ENCODE assay signal across 24 cellular contexts in genomic region chr14:102935756-102936155, GRCh38. TPM values are rescaled to one million over a fixed set of nuclear protein-coding genes. Genes with fewer than 3 reads are reported as not detected.
"Had no signal": no experiment of that assay in that cellular context is flagged by ENCODE, and none has a peak within 500 bp of the region (broad histone marks: within the 10 kb centered on the region; RNA-seq: fewer than 3 reads in every experiment).

No MANE protein-coding gene starts in this region.

- DNase-seq: islet precursor cell; left ventricle myocardium inferior; midbrain; naive thymus-derived CD4-positive, alpha-beta T cell; pancreas; posterior cingulate gyrus; retina; sigmoid colon; small intestine; spleen; stimulated activated CD4-positive, alpha-beta T cell treated with anti-CD3 and anti-CD28 coated beads, Interleukin-4, amount 100 ng/mL, for 24 hours; stimulated activated naive CD4-positive, alpha-beta T cell; tibial artery; trophoblast cell; upper lobe of right lung had no signal

- H3K27ac Mint-ChIP-seq: natural killer cell treated with Interleukin-12 subunit alpha and Interleukin-12 subunit beta and Interleukin-15 and Interleukin-18, amount 100 ng/mL, for 72 hours; stimulated activated effector memory CD8-positive, alpha-beta T cell treated with anti-CD3 and anti-CD28 coated beads, Interleukin-12 subunit alpha, Interleukin-12 subunit beta, amount 100 ng/mL, for 72 hours; stimulated activated naive CD8-positive, alpha-beta T cell treated with anti-CD3 and anti-CD28 coated beads, Interleukin-15, Interleukin-2, amounts not matched to agents 100 ng/mL and 50 ng/mL, for 24 hours had no signal

- H3K9me3 ChIP-seq: left ventricle myocardium inferior, mucosa of descending colon, pancreas, prostate gland, sigmoid colon, spleen, suprapubic skin, thoracic aorta, tibial artery, upper lobe of right lung had no signal

- H3K27me3 Mint-ChIP-seq: stimulated activated naive CD8-positive, alpha-beta T cell treated with anti-CD3 and anti-CD28 coated beads, Interleukin-15, Interleukin-2, amounts not matched to agents 100 ng/mL and 50 ng/mL, for 24 hours had no signal

- H3K9me3 Mint-ChIP-seq: naive thymus-derived CD4-positive, alpha-beta T cell; natural killer cell treated with Interleukin-12 subunit alpha and Interleukin-12 subunit beta and Interleukin-15 and Interleukin-18, amount 100 ng/mL, for 72 hours; stimulated activated effector memory CD8-positive, alpha-beta T cell treated with anti-CD3 and anti-CD28 coated beads, Interleukin-12 subunit alpha, Interleukin-12 subunit beta, amount 100 ng/mL, for 72 hours; stimulated activated naive CD8-positive, alpha-beta T cell treated with anti-CD3 and anti-CD28 coated beads, Interleukin-15, Interleukin-2, amounts not matched to agents 100 ng/mL and 50 ng/mL, for 24 hours had no signal

- H3K27me3 ChIP-seq: pancreas, suprapubic skin, upper lobe of right lung had no signal

- H3K27ac ChIP-seq: left ventricle myocardium inferior, pancreas, prostate gland, sigmoid colon, spleen, suprapubic skin, thoracic aorta, tibial artery, upper lobe of right lung had no signal

- H3K4me1 Mint-ChIP-seq: stimulated activated effector memory CD8-positive, alpha-beta T cell treated with anti-CD3 and anti-CD28 coated beads, Interleukin-12 subunit alpha, Interleukin-12 subunit beta, amount 100 ng/mL, for 72 hours had no signal

- ATAC-seq: mucosa of descending colon; naive thymus-derived CD4-positive, alpha-beta T cell; natural killer cell treated with Interleukin-12 subunit alpha and Interleukin-12 subunit beta and Interleukin-15 and Interleukin-18, amount 100 ng/mL, for 72 hours; pancreas; right cardiac atrium; stimulated activated effector memory CD8-positive, alpha-beta T cell treated with anti-CD3 and anti-CD28 coated beads, Interleukin-12 subunit alpha, Interleukin-12 subunit beta, amount 100 ng/mL, for 72 hours; upper lobe of right lung had no signal

- H3K4me3 Mint-ChIP-seq: naive thymus-derived CD4-positive, alpha-beta T cell; natural killer cell treated with Interleukin-12 subunit alpha and Interleukin-12 subunit beta and Interleukin-15 and Interleukin-18, amount 100 ng/mL, for 72 hours; stimulated activated effector memory CD8-positive, alpha-beta T cell treated with anti-CD3 and anti-CD28 coated beads, Interleukin-12 subunit alpha, Interleukin-12 subunit beta, amount 100 ng/mL, for 72 hours; stimulated activated naive CD8-positive, alpha-beta T cell treated with anti-CD3 and anti-CD28 coated beads, Interleukin-15, Interleukin-2, amounts not matched to agents 100 ng/mL and 50 ng/mL, for 24 hours had no signal

- H3K4me1 ChIP-seq: pancreas had no signal

- H3K4me3 ChIP-seq: left ventricle myocardium inferior, lung, mucosa of descending colon, pancreas, prostate gland, sigmoid colon, spleen, suprapubic skin, thoracic aorta, tibial artery, upper lobe of right lung had no signal

- H3K36me3 ChIP-seq: prostate gland had no signal

- H3K36me3 Mint-ChIP-seq: natural killer cell treated with Interleukin-12 subunit alpha and Interleukin-12 subunit beta and Interleukin-15 and Interleukin-18, amount 100 ng/mL, for 72 hours; stimulated activated effector memory CD8-positive, alpha-beta T cell treated with anti-CD3 and anti-CD28 coated beads, Interleukin-12 subunit alpha, Interleukin-12 subunit beta, amount 100 ng/mL, for 72 hours had no signal

RNA-seq across cellular contexts. Expression of gene AMN, which starts 13.3 kb away (rescaled TPM):
- total RNA-seq: left ventricle myocardium inferior, sigmoid colon had no signal
